In the genomic region with DNA sequence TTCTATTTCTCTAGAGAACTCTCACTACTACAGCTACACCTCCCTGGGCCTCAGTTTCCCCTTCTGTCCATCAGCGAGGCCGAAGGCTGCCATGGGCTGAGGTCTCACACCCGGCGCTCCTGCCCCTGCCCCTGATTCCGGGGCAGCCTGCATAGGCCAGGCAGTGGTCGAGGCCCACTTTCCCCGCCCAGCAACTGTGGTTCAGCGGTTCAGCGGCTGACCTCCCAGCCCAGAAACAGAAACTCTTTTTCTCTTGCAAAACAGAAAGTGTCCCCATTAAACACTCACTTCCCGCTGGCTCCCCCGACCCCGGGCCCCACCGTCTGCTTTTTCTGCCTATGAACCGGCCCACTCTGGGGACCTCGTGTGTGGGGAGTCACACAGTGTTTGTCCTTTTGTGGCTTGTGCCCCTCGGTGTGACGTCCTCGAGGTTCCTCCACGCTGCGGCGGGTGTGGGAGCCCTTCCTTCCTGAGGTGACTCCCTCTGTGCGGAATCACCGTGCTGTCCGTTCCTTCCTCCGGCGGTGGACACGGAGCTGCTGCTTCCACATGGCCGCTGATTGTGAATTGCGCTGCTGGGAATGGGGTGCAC, we compare ENCODE assay signal across 1 cellular context.
TF ChIP-seq lines count a peak whose summit lies in the region.

No MANE protein-coding gene starts in this region.

TF ChIP-seq in GM23338, 12 proteins besides CTCF, POLR2A, EP300 and RAD21 (continued from another document):
- TF ChIP-seq, protein P1, sequence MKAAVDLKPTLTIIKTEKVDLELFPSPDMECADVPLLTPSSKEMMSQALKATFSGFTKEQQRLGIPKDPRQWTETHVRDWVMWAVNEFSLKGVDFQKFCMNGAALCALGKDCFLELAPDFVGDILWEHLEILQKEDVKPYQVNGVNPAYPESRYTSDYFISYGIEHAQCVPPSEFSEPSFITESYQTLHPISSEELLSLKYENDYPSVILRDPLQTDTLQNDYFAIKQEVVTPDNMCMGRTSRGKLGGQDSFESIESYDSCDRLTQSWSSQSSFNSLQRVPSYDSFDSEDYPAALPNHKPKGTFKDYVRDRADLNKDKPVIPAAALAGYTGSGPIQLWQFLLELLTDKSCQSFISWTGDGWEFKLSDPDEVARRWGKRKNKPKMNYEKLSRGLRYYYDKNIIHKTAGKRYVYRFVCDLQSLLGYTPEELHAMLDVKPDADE (IDR thresholded peaks at IDR 0.05), result no peak
- TF ChIP-seq EZH2 (IDR thresholded peaks at IDR 0.05; ENCODE audit: low read depth, unreplicated experiment), result no peak
- TF ChIP-seq, protein P2, sequence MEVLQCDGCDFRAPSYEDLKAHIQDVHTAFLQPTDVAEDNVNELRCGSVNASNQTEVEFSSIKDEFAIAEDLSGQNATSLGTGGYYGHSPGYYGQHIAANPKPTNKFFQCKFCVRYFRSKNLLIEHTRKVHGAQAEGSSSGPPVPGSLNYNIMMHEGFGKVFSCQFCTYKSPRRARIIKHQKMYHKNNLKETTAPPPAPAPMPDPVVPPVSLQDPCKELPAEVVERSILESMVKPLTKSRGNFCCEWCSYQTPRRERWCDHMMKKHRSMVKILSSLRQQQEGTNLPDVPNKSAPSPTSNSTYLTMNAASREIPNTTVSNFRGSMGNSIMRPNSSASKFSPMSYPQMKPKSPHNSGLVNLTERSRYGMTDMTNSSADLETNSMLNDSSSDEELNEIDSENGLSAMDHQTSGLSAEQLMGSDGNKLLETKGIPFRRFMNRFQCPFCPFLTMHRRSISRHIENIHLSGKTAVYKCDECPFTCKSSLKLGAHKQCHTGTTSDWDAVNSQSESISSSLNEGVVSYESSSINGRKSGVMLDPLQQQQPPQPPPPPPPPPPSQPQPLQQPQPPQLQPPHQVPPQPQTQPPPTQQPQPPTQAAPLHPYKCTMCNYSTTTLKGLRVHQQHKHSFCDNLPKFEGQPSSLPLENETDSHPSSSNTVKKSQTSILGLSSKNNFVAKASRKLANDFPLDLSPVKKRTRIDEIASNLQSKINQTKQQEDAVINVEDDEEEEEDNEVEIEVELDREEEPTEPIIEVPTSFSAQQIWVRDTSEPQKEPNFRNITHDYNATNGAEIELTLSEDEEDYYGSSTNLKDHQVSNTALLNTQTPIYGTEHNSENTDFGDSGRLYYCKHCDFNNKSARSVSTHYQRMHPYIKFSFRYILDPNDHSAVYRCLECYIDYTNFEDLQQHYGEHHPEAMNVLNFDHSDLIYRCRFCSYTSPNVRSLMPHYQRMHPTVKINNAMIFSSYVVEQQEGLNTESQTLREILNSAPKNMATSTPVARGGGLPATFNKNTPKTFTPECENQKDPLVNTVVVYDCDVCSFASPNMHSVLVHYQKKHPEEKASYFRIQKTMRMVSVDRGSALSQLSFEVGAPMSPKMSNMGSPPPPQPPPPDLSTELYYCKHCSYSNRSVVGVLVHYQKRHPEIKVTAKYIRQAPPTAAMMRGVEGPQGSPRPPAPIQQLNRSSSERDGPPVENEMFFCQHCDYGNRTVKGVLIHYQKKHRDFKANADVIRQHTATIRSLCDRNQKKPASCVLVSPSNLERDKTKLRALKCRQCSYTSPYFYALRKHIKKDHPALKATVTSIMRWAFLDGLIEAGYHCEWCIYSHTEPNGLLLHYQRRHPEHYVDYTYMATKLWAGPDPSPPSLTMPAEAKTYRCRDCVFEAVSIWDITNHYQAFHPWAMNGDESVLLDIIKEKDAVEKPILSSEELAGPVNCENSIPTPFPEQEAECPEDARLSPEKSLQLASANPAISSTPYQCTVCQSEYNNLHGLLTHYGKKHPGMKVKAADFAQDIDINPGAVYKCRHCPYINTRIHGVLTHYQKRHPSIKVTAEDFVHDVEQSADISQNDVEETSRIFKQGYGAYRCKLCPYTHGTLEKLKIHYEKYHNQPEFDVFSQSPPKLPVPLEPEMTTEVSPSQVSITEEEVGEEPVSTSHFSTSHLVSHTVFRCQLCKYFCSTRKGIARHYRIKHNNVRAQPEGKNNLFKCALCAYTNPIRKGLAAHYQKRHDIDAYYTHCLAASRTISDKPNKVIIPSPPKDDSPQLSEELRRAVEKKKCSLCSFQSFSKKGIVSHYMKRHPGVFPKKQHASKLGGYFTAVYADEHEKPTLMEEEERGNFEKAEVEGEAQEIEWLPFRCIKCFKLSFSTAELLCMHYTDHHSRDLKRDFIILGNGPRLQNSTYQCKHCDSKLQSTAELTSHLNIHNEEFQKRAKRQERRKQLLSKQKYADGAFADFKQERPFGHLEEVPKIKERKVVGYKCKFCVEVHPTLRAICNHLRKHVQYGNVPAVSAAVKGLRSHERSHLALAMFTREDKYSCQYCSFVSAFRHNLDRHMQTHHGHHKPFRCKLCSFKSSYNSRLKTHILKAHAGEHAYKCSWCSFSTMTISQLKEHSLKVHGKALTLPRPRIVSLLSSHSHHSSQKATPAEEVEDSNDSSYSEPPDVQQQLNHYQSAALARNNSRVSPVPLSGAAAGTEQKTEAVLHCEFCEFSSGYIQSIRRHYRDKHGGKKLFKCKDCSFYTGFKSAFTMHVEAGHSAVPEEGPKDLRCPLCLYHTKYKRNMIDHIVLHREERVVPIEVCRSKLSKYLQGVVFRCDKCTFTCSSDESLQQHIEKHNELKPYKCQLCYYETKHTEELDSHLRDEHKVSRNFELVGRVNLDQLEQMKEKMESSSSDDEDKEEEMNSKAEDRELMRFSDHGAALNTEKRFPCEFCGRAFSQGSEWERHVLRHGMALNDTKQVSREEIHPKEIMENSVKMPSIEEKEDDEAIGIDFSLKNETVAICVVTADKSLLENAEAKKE (CRISPR knock-in tag; IDR thresholded peaks at IDR 0.05), result no peak
